ENCODE assay signal across 8 cellular contexts in the genomic region with DNA sequence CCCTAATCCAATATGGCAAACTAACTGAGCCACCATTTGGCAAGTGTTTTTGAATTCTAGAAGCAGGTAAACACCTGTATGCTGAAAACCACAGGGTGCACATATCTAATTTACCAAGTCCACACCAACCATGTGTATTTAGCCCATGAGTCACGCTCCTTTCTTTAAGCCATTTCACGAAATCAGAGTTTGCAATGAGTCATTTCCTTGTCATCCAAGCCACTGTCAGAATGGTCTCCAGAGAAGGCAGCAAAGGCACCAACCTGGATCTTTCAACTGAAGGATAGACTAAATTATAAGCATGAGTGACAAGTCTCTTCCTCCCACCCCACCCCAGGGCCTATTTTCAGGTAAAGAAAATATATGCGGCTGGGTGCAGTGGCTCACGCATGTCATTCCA.
A peak's percentile ranks its signal among the peaks of the same experiment; 100 is the strongest.
DNase-seq lines count a peak whose midpoint lies in the region; ATAC-seq and TF ChIP-seq lines count a peak whose summit lies in the region.

No MANE protein-coding gene starts in this region.

- H3K4me1 ChIP-seq in GM23248 (ENCODE audit: insufficient read depth) = peaks cover 9% of the 10 kb centered on the region; the same call in 1 of the 2 replicates

- H3K9me3 Mint-ChIP-seq in Calu3 (ENCODE audit: low read depth, unreplicated experiment) = no peaks in the 10 kb centered on the region
- no peaks in the 10 kb centered on the region for H3K9me3 Mint-ChIP-seq in naive thymus-derived CD8-positive, alpha-beta T cell

- peaks cover 5% of the 10 kb centered on the region; the same call in 1 of the 2 replicates for H3F3A ChIP-seq in GM23248 (ENCODE audit: insufficient read depth)

- no peaks in the 10 kb centered on the region for H3K36me3 ChIP-seq in GM23248 (ENCODE audit: low read depth)

- peaks cover 24% of the 10 kb centered on the region for H3K27me3 ChIP-seq in GM23248 (replicated peaks; ENCODE audit: insufficient read depth)

- H3K4me3 ChIP-seq in GM23248 = no peak overlapping the region

- no peaks in the 10 kb centered on the region for H3K79me2 ChIP-seq in GM23248 (ENCODE audit: insufficient read depth)

- TF ChIP-seq CTCF in Calu3 (IDR thresholded peaks at IDR 0.05; ENCODE audit: unreplicated experiment) = no peak

- DNase-seq in Calu3 (peak; percentile 9), GM23248 (peak; percentile 94), RPMI8226 (peak; percentile 38), hepatic stellate cell (ENCODE audit: low spot score) (peak; percentile 86), NCI-H1694 (lab: John Stamatoyannopoulos, UW) (no peak), hypothalamus (lab: John Stamatoyannopoulos, UW) (no peak)
- DNase-seq in naive thymus-derived CD8-positive, alpha-beta T cell = no peak
- DNase-seq in activated CD4-positive, CD25-positive, alpha-beta regulatory T cell (lab: John Stamatoyannopoulos, UW) = no peak

- no peak overlapping the region for H3K27ac ChIP-seq in GM23248

- 8 to 10% methylated on average over 4 of the region's 4 CpGs for WGBS in GM23248 (ENCODE audit: low coverage in 1 of 2, low lambda C conversion rate in 2 of 2, missing lambda C conversion rate in 2 of 2), 2 experiments

- in situ Hi-C loops in GM23248 (cut with MboI) = no loop called here

- H3K9me3 ChIP-seq in GM23248 (ENCODE audit: low read depth) = no peaks in the 10 kb centered on the region

- no TSS peak for BruUV-seq in Calu3 (replicated peaks; lab: Mats Ljungman, UMichigan)

- no peak overlapping the region for H2AFZ ChIP-seq in GM23248

- no peak overlapping the region for H3K4me3 Mint-ChIP-seq in Calu3 (ENCODE audit: low read depth, unreplicated experiment)
- H3K4me3 Mint-ChIP-seq in naive thymus-derived CD8-positive, alpha-beta T cell = no peak overlapping the region

- no peak for ATAC-seq in naive thymus-derived CD8-positive, alpha-beta T cell

- POLR2A ChIA-PET in naive thymus-derived CD8-positive, alpha-beta T cell (lab: Charles Lee) = no interaction called here

- peaks cover 3% of the 10 kb centered on the region for H3K36me3 Mint-ChIP-seq in Calu3 (ENCODE audit: insufficient read depth, unreplicated experiment)
- no peaks in the 10 kb centered on the region for H3K36me3 Mint-ChIP-seq in naive thymus-derived CD8-positive, alpha-beta T cell

- no peaks in the 10 kb centered on the region for H3K9me2 ChIP-seq in GM23248 (ENCODE audit: insufficient read depth)

- intact Hi-C loops in Calu3 (cut with micrococcal nuclease; ENCODE audit: unreplicated experiment) = no loop called here

- H4K20me1 ChIP-seq in GM23248 (ENCODE audit: insufficient read depth) = no peaks in the 10 kb centered on the region

- H3K4me2 ChIP-seq in GM23248 (ENCODE audit: unreplicated experiment) = no peak overlapping the region

- no peaks in the 10 kb centered on the region for H3K27me3 Mint-ChIP-seq in Calu3 (ENCODE audit: unreplicated experiment)
- peaks cover 2 to 23% (median 13%) of the 10 kb centered on the region in 5 donors for H3K27me3 Mint-ChIP-seq in naive thymus-derived CD8-positive, alpha-beta T cell

- peaks cover 21% of the 10 kb centered on the region for H3K4me1 Mint-ChIP-seq in Calu3 (ENCODE audit: low read depth, unreplicated experiment)
- peaks cover 0 to 5% (median 2%) of the 10 kb centered on the region in 4 donors for H3K4me1 Mint-ChIP-seq in naive thymus-derived CD8-positive, alpha-beta T cell

- CTCF ChIA-PET in Calu3 (lab: Charles Lee) = no interaction called here

- H3K9ac ChIP-seq in GM23248 = no peak overlapping the region

- H3K27ac Mint-ChIP-seq in Calu3 (ENCODE audit: unreplicated experiment) = no peak overlapping the region
- H3K27ac Mint-ChIP-seq in naive thymus-derived CD8-positive, alpha-beta T cell = no peak overlapping the region

Comparison
In these comparisons a context has a peak if more than half of its experiments do, and no peak if none do; other contexts are left out.
1. DNase-seq: peak in Calu3 (single experiment), GM23248 (single experiment), RPMI8226 (single experiment) and hepatic stellate cell (single experiment); none in NCI-H1694 (single experiment), naive thymus-derived CD8-positive, alpha-beta T cell (0 of 10), activated CD4-positive, CD25-positive, alpha-beta regulatory T cell (0 of 4) and hypothalamus (0 of 51).